ENCODE assay signal across 15 cellular contexts in genomic region chr9:20725675-20726074, GRCh38. TPM values are rescaled to one million over a fixed set of nuclear protein-coding genes. Genes with fewer than 3 reads are reported as not detected.
DNase-seq lines count a peak whose midpoint lies in the region; ATAC-seq and TF ChIP-seq lines count a peak whose summit lies in the region.
"Had no signal": no experiment of that assay in that cellular context is flagged by ENCODE, and none has a peak within 500 bp of the region (broad histone marks: within the 10 kb centered on the region; RNA-seq: fewer than 3 reads in every experiment).

No MANE protein-coding gene starts in this region.

- no peak overlapping the region for H3K9ac ChIP-seq in trophoblast cell (ENCODE audit: low read length)

- no peak for DNase-seq in activated CD8-positive, alpha-beta memory T cell treated with anti-CD3 and anti-CD28 coated beads, Interleukin-2, amount 10 ng/mL, durations not matched to agents 7 days and 5 days
- DNase-seq in activated CD8-positive, alpha-beta memory T cell treated with anti-CD3 and anti-CD28 coated beads for 24 hours = no peak
- DNase-seq in LNCaP clone FGC (ENCODE audit: low read depth) (no peak), caudate nucleus (lab: John Stamatoyannopoulos, UW) (no peak), naive B cell (no peak), trophoblast cell (no peak), dermis blood vessel endothelial cell (no peak)
- no peak for DNase-seq in stimulated activated CD4-positive, alpha-beta T cell treated with anti-CD3 and anti-CD28 coated beads, Interleukin-15, amount 100 ng/mL, for 24 hours
- DNase-seq: activated CD4-positive, CD25-positive, alpha-beta regulatory T cell; activated CD8-positive, alpha-beta memory T cell treated with anti-CD3 and anti-CD28 coated beads, Interleukin-2, amount 50 U/mL, for 48 hours; adrenal gland; kidney; NCI-H446; sigmoid colon; SW 1271 had no signal

- no peak overlapping the region for H2AFZ ChIP-seq in trophoblast cell (ENCODE audit: insufficient read depth, low read length, poor library complexity)

- no peaks in the 10 kb centered on the region for H3K27me3 ChIP-seq in trophoblast cell (ENCODE audit: insufficient read depth, low read length)
- H3K27me3 ChIP-seq: adrenal gland, sigmoid colon had no signal

- no peak overlapping the region for H4K8ac ChIP-seq in trophoblast cell (ENCODE audit: low read depth, low read length)

- H2BK5ac ChIP-seq in trophoblast cell (ENCODE audit: low read depth, low read length, poor library complexity) = no peak overlapping the region

- H3K4me3 ChIP-seq in LNCaP clone FGC (ENCODE audit: low read depth, low read length) (peak overlapping the region; percentile 2; the same call in 1 of the 2 replicates), trophoblast cell (ENCODE audit: low read depth, low read length) (no peak overlapping the region)
- H3K4me3 ChIP-seq: adrenal gland, sigmoid colon had no signal

- no peak overlapping the region for H4K12ac ChIP-seq in trophoblast cell (ENCODE audit: low read depth, low read length)

- no peak overlapping the region for H3K4ac ChIP-seq in trophoblast cell (ENCODE audit: low read depth, low read length)

- H4K91ac ChIP-seq in trophoblast cell (ENCODE audit: low read depth, low read length) = no peak overlapping the region

- TF ChIP-seq CTCF in LNCaP clone FGC (IDR thresholded peaks at IDR 0.05; ENCODE audit: control insufficient read depth, extremely low read depth, insufficient read depth) = no peak

- H3K79me1 ChIP-seq in trophoblast cell (ENCODE audit: low read length) = no peaks in the 10 kb centered on the region

- peak overlapping the region; percentile 66 for H3K27ac Mint-ChIP-seq in activated CD8-positive, alpha-beta memory T cell treated with anti-CD3 and anti-CD28 coated beads, Interleukin-2, amount 10 ng/mL, durations not matched to agents 7 days and 5 days
- H3K27ac Mint-ChIP-seq in naive B cell = peak overlapping the region in 4 of 6 donors; percentile 21 to 75 (median 36)

- CTCF ChIA-PET in activated CD8-positive, alpha-beta memory T cell treated with anti-CD3 and anti-CD28 coated beads, Interleukin-2, amount 10 ng/mL, durations not matched to agents 7 days and 5 days (lab: Charles Lee) = no interaction called here

- peaks cover 32% of the 10 kb centered on the region for H3K36me3 Mint-ChIP-seq in activated CD8-positive, alpha-beta memory T cell treated with anti-CD3 and anti-CD28 coated beads, Interleukin-2, amount 10 ng/mL, durations not matched to agents 7 days and 5 days
- H3K36me3 Mint-ChIP-seq in naive B cell = peaks cover 19 to 22% of the 10 kb centered on the region in 2 donors

- H3K23ac ChIP-seq in trophoblast cell (ENCODE audit: low read length) = no peak overlapping the region

- no peaks in the 10 kb centered on the region for H3K4me1 ChIP-seq in trophoblast cell (ENCODE audit: control insufficient read depth in 1 of 2, insufficient read depth in 2 of 2, low read length in 2 of 2)
- H3K4me1 ChIP-seq: adrenal gland had no signal

- H2BK120ac ChIP-seq in trophoblast cell (ENCODE audit: insufficient read depth, low read length, poor library complexity) = no peak overlapping the region

- ATAC-seq in activated CD8-positive, alpha-beta memory T cell treated with anti-CD3 and anti-CD28 coated beads, Interleukin-2, amount 10 ng/mL, durations not matched to agents 7 days and 5 days = no peak
- no peak for ATAC-seq in naive B cell (ENCODE audit: low read depth in 2 of 2)

- H3K4me1 Mint-ChIP-seq in activated CD8-positive, alpha-beta memory T cell treated with anti-CD3 and anti-CD28 coated beads, Interleukin-2, amount 10 ng/mL, durations not matched to agents 7 days and 5 days = peaks cover 20% of the 10 kb centered on the region
- H3K4me1 Mint-ChIP-seq in naive B cell = peaks cover 14 to 25% (median 20%) of the 10 kb centered on the region in 3 donors

- no CpG with 5 or more reads among the region's 3 CpGs for WGBS in trophoblast cell (ENCODE audit: extremely low coverage, insufficient coverage, insufficient read length)

- H3K4me2 ChIP-seq in trophoblast cell (ENCODE audit: low read length) = no peak overlapping the region

- H3K36me3 ChIP-seq in trophoblast cell (ENCODE audit: control insufficient read depth in 1 of 2, insufficient read depth in 2 of 2, low read length in 2 of 2) = peaks cover 6% of the 10 kb centered on the region in 2 experiments

- no peaks in the 10 kb centered on the region for H3K9me3 ChIP-seq in trophoblast cell (ENCODE audit: insufficient read depth, low read depth, low read length)
- H3K9me3 ChIP-seq: adrenal gland, sigmoid colon had no signal

- no peaks in the 10 kb centered on the region for H3K79me2 ChIP-seq in trophoblast cell (ENCODE audit: control insufficient read depth, insufficient read depth, low read length, poor library complexity)

- no peak overlapping the region for H2AK5ac ChIP-seq in trophoblast cell (ENCODE audit: low read length)

- H3K18ac ChIP-seq in trophoblast cell (ENCODE audit: low read length) = no peak overlapping the region

- H2BK12ac ChIP-seq in trophoblast cell (ENCODE audit: low read length) = no peak overlapping the region

- no peaks in the 10 kb centered on the region for H3K27me3 Mint-ChIP-seq in activated CD8-positive, alpha-beta memory T cell treated with anti-CD3 and anti-CD28 coated beads, Interleukin-2, amount 10 ng/mL, durations not matched to agents 7 days and 5 days
- H3K27me3 Mint-ChIP-seq in naive B cell = no peaks in the 10 kb centered on the region

- H3K27ac ChIP-seq in caudate nucleus (ENCODE audit: low read depth, low read length) = peak overlapping the region; percentile 9
- H3K27ac ChIP-seq in trophoblast cell (ENCODE audit: low read depth, low read length) = no peak overlapping the region
- H3K27ac ChIP-seq: adrenal gland, sigmoid colon had no signal

- peak overlapping the region; percentile 51 for H3K4me3 Mint-ChIP-seq in activated CD8-positive, alpha-beta memory T cell treated with anti-CD3 and anti-CD28 coated beads, Interleukin-2, amount 10 ng/mL, durations not matched to agents 7 days and 5 days
- peak overlapping the region in 3 of 8 donors; percentile 10 to 26 (median 22) for H3K4me3 Mint-ChIP-seq in naive B cell

- H3K9me3 Mint-ChIP-seq in activated CD8-positive, alpha-beta memory T cell treated with anti-CD3 and anti-CD28 coated beads, Interleukin-2, amount 10 ng/mL, durations not matched to agents 7 days and 5 days (ENCODE audit: low read depth) = no peaks in the 10 kb centered on the region
- peaks cover 0 to 6% (median 0%) of the 10 kb centered on the region in 7 donors for H3K9me3 Mint-ChIP-seq in naive B cell

- H3K14ac ChIP-seq in trophoblast cell (ENCODE audit: low read length) = no peak overlapping the region

RNA-seq across cellular contexts. Expression of gene FOCAD, which starts 41.6 kb away (rescaled TPM):
- total RNA-seq in activated CD8-positive, alpha-beta memory T cell treated with anti-CD3 and anti-CD28 coated beads, Interleukin-2, amount 10 ng/mL, durations not matched to agents 7 days and 5 days = 10 to 100 TPM; 32.7 to 37.7 TPM
- polyA plus RNA-seq in naive B cell (ENCODE audit: low read depth in 6 of 6) = 1 to 10 TPM; 3.0 to 9.2 (median 5.5) TPM
- 16.8 and 17.7 TPM in 2 replicates for polyA plus RNA-seq in trophoblast cell (2013)
- total RNA-seq in dermis blood vessel endothelial cell = 90.0 and 135 TPM in 2 replicates
